14 cellular contexts compared by ENCODE assay signal in genomic region chr4:174255374-174255773, GRCh38. TPM values are rescaled to one million over a fixed set of nuclear protein-coding genes. Genes with fewer than 3 reads are reported as not detected.
DNase-seq lines count a peak whose midpoint lies in the region; FAIRE-seq and TF ChIP-seq lines count a peak whose summit lies in the region.
"Had no signal": no experiment of that assay in that cellular context is flagged by ENCODE, and none has a peak within 500 bp of the region (broad histone marks: within the 10 kb centered on the region; RNA-seq: fewer than 3 reads in every experiment).

No MANE protein-coding gene starts in this region.

- no peak for DNase-seq in SK-N-MC (ENCODE audit: low read depth, low spot score)
- no peak for DNase-seq in frontal cortex (ENCODE audit: low spot score in 2 of 2)
- no peak for DNase-seq in trophoblast cell
- no peak for DNase-seq in MCF 10A (ENCODE audit: unreplicated experiment)
- no peak for DNase-seq in NCI-H1694 (lab: John Stamatoyannopoulos, UW)
- DNase-seq: 8988T; C1 segment of cervical spinal cord; Calu3; CD4-positive, alpha-beta T cell; H7 had no signal

- peak overlapping the region; percentile 37; the same call in 1 of the 2 replicates for H3K27ac ChIP-seq in SK-N-MC
- no peak overlapping the region for H3K27ac ChIP-seq in trophoblast cell (ENCODE audit: low read depth, low read length)

- H2BK120ac ChIP-seq in trophoblast cell (ENCODE audit: insufficient read depth, low read length, poor library complexity) = no peak overlapping the region

- H3K79me2 ChIP-seq in trophoblast cell (ENCODE audit: control insufficient read depth, insufficient read depth, low read length, poor library complexity) = no peaks in the 10 kb centered on the region

- no peak for TF ChIP-seq CTCF in MCF 10A (IDR thresholded peaks at IDR 0.05; ENCODE audit: unreplicated experiment)

- no peak overlapping the region for H3K14ac ChIP-seq in trophoblast cell (ENCODE audit: low read length)

- H3K79me1 ChIP-seq in trophoblast cell (ENCODE audit: low read length) = no peaks in the 10 kb centered on the region

- FAIRE-seq in A204.1 (lab: Jason Lieb, UNC) (peak; percentile 73), frontal cortex (lab: Jason Lieb, UNC) (peak; percentile 39)

- H3K36me3 ChIP-seq in SK-N-MC (ENCODE audit: insufficient read depth, low read length) (no peaks in the 10 kb centered on the region), skeletal muscle satellite cell (ENCODE audit: insufficient read depth, low read length) (no peaks in the 10 kb centered on the region), trophoblast cell (ENCODE audit: control insufficient read depth in 1 of 2, insufficient read depth in 2 of 2, low read length in 2 of 2) (peaks cover 0 to 2% of the 10 kb centered on the region in 2 experiments)

- H3K9me3 ChIP-seq in SK-N-MC (ENCODE audit: low read depth, low read length) (no peaks in the 10 kb centered on the region), skeletal muscle satellite cell (replicated peaks; ENCODE audit: low read length) (no peaks in the 10 kb centered on the region), trophoblast cell (ENCODE audit: insufficient read depth, low read depth, low read length) (no peaks in the 10 kb centered on the region)

- no peaks in the 10 kb centered on the region for H3K4me1 Mint-ChIP-seq in MCF 10A (ENCODE audit: insufficient read depth, unreplicated experiment)
- H3K4me1 Mint-ChIP-seq: GM23338 had no signal

- H3K18ac ChIP-seq in trophoblast cell (ENCODE audit: low read length) = no peak overlapping the region

- no peak overlapping the region for H3K23ac ChIP-seq in trophoblast cell (ENCODE audit: low read length)

- no peak overlapping the region for H4K12ac ChIP-seq in trophoblast cell (ENCODE audit: low read depth, low read length)

- H3K4me3 ChIP-seq in SK-N-MC = no peak overlapping the region
- H3K4me3 ChIP-seq in skeletal muscle satellite cell (ENCODE audit: low read length) = no peak overlapping the region
- H3K4me3 ChIP-seq in trophoblast cell (ENCODE audit: low read depth, low read length) = no peak overlapping the region
- H3K4me3 ChIP-seq: GM23338 had no signal

- no peak overlapping the region for H3K27ac Mint-ChIP-seq in MCF 10A (ENCODE audit: low read depth, unreplicated experiment)
- H3K27ac Mint-ChIP-seq: B cell; CD4-positive, alpha-beta T cell; GM23338 had no signal

- no peak overlapping the region for H2AK5ac ChIP-seq in trophoblast cell (ENCODE audit: low read length)

- intact Hi-C loops in MCF 10A (cut with micrococcal nuclease) = no loop called here

- no peaks in the 10 kb centered on the region for H3K9me3 Mint-ChIP-seq in MCF 10A (ENCODE audit: unreplicated experiment)
- H3K9me3 Mint-ChIP-seq: CD4-positive, alpha-beta T cell; GM23338 had no signal

- no peak overlapping the region for H2BK12ac ChIP-seq in trophoblast cell (ENCODE audit: low read length)

- no peak overlapping the region for H4K91ac ChIP-seq in trophoblast cell (ENCODE audit: low read depth, low read length)

- H3K9ac ChIP-seq in SK-N-MC (ENCODE audit: insufficient read length) = no peak overlapping the region
- H3K9ac ChIP-seq in skeletal muscle satellite cell (ENCODE audit: low read depth, low read length) = no peak overlapping the region
- no peak overlapping the region for H3K9ac ChIP-seq in trophoblast cell (ENCODE audit: low read length)

- H2BK5ac ChIP-seq in trophoblast cell (ENCODE audit: low read depth, low read length, poor library complexity) = no peak overlapping the region

- H3K4me3 Mint-ChIP-seq in MCF 10A (ENCODE audit: unreplicated experiment) = no peak overlapping the region
- H3K4me3 Mint-ChIP-seq: B cell; CD4-positive, alpha-beta T cell; GM23338 had no signal

- BruUV-seq in MCF 10A (replicated peaks; lab: Mats Ljungman, UMichigan) = no TSS peak

- peaks cover 17% of the 10 kb centered on the region for H3K4me1 ChIP-seq in skeletal muscle satellite cell (ENCODE audit: control insufficient read depth, insufficient read depth, low read length)
- H3K4me1 ChIP-seq in trophoblast cell (ENCODE audit: control insufficient read depth in 1 of 2, insufficient read depth in 2 of 2, low read length in 2 of 2) = no peaks in the 10 kb centered on the region

- no peaks in the 10 kb centered on the region for H3K27me3 Mint-ChIP-seq in MCF 10A (ENCODE audit: insufficient read depth, unreplicated experiment)
- H3K27me3 Mint-ChIP-seq: B cell; CD4-positive, alpha-beta T cell had no signal

- CTCF ChIA-PET in MCF 10A (lab: Yijun Ruan, JAX) = no interaction called here

- no peak overlapping the region for H4K8ac ChIP-seq in trophoblast cell (ENCODE audit: low read depth, low read length)

- no peak overlapping the region for H3K4ac ChIP-seq in trophoblast cell (ENCODE audit: low read depth, low read length)

- WGBS in trophoblast cell (ENCODE audit: extremely low coverage, insufficient coverage, insufficient read length) = no CpG with 5 or more reads among the region's 1 CpG

- peaks cover 5% of the 10 kb centered on the region for H3K36me3 Mint-ChIP-seq in MCF 10A (ENCODE audit: insufficient read depth, unreplicated experiment)

- peak overlapping the region; percentile 29 for H3K4me2 ChIP-seq in skeletal muscle satellite cell (ENCODE audit: low read length)
- H3K4me2 ChIP-seq in trophoblast cell (ENCODE audit: low read length) = no peak overlapping the region
- H3K4me2 ChIP-seq: GM23338 had no signal

- H3K27me3 ChIP-seq in skeletal muscle satellite cell (ENCODE audit: control insufficient read depth, insufficient read depth, low read length) (no peaks in the 10 kb centered on the region), trophoblast cell (ENCODE audit: insufficient read depth, low read length) (no peaks in the 10 kb centered on the region)

- no peak overlapping the region for H2AFZ ChIP-seq in trophoblast cell (ENCODE audit: insufficient read depth, low read length, poor library complexity)
- H2AFZ ChIP-seq: GM23338 had no signal

- POLR2A ChIA-PET in MCF 10A (lab: Yijun Ruan, JAX) = interaction anchor here (0.9 to 2.9 kb wide), 2 partner anchors 28 to 51 kb away, joined by 3 to 12 read pairs; partner anchors contain the start of genes CEP44 and FBXO8

RNA-seq across cellular contexts. Expression of gene FBXO8, which starts 28.1 kb away (rescaled TPM):
- total RNA-seq in frontal cortex = 24.1 TPM
- total RNA-seq in skeletal muscle satellite cell (2012; rRNA removed) = 19.0 and 28.6 TPM in 2 replicates
- polyA plus RNA-seq in trophoblast cell (2013) = 11.1 and 11.9 TPM in 2 replicates
- 22.1 and 30.6 TPM in 2 replicates for total RNA-seq in MCF 10A (2022)

RNA-seq across cellular contexts. Expression of gene CEP44, which starts 28.3 kb away (rescaled TPM):
- total RNA-seq in frontal cortex = 24.5 TPM
- 14.0 and 17.5 TPM in 2 replicates for total RNA-seq in skeletal muscle satellite cell (2012; rRNA removed)
- polyA plus RNA-seq in trophoblast cell (2013) = 10.1 and 10.5 TPM in 2 replicates
- total RNA-seq in MCF 10A (2022) = 15.3 and 16.9 TPM in 2 replicates
